Comparison of ENCODE assay signal across 17 cellular contexts in genomic region chr5:79875230-79875629, GRCh38.
A peak's percentile ranks its signal among the peaks of the same experiment; 100 is the strongest.
DNase-seq lines count a peak whose midpoint lies in the region; ATAC-seq, FAIRE-seq and TF ChIP-seq lines count a peak whose summit lies in the region.
"Had no signal": no experiment of that assay in that cellular context is flagged by ENCODE, and none has a peak within 500 bp of the region (broad histone marks: within the 10 kb centered on the region; RNA-seq: fewer than 3 reads in every experiment).

No MANE protein-coding gene starts in this region.

- H2BK5ac ChIP-seq in H9 (ENCODE audit: insufficient read length, low read length): no peak overlapping the region

- no peaks in the 10 kb centered on the region for H3K79me1 ChIP-seq in H9 (ENCODE audit: insufficient read depth, low read depth, low read length, poor library complexity, severe bottlenecking)

- H3K9me3 Mint-ChIP-seq in astrocyte (ENCODE audit: unreplicated experiment): peaks cover 4% of the 10 kb centered on the region
- H3K9me3 Mint-ChIP-seq in H9: peaks cover 0 to 3% of the 10 kb centered on the region in 2 experiments; a peak in 1 of 5 replicates
- H3K9me3 Mint-ChIP-seq: CD4-positive, alpha-beta T cell had no signal

- H3K9me3 ChIP-seq in astrocyte (ENCODE audit: insufficient read depth, low read depth, low read length) (no peaks in the 10 kb centered on the region), H9 (ENCODE audit: control insufficient read depth, low read depth, low read length) (no peaks in the 10 kb centered on the region)
- H3K9me3 ChIP-seq: BE2C, HAP-1 had no signal

- H3K4me1 ChIP-seq in astrocyte (ENCODE audit: insufficient read depth, low read length) (no peaks in the 10 kb centered on the region), H9 (ENCODE audit: insufficient read depth, low read length) (no peaks in the 10 kb centered on the region)
- H3K4me1 ChIP-seq: BE2C, HAP-1 had no signal

- H2AFZ ChIP-seq in astrocyte (ENCODE audit: low read depth, low read length): no peak overlapping the region
- no peak overlapping the region for H2AFZ ChIP-seq in H9 (ENCODE audit: low read length)
- H2AFZ ChIP-seq: PC-9 had no signal

- H2BK20ac ChIP-seq in H9 (ENCODE audit: low read depth, low read length, poor library complexity, severe bottlenecking): no peak overlapping the region

- H4K5ac ChIP-seq in H9 (ENCODE audit: insufficient read length, low read depth, low read length): no peak overlapping the region

- H3K36me3 Mint-ChIP-seq in astrocyte (ENCODE audit: low read depth, unreplicated experiment) (no peaks in the 10 kb centered on the region), H9 (ENCODE audit: insufficient read depth in 1 of 3, low read depth in 3 of 3) (no peaks in the 10 kb centered on the region)

- peaks cover 10% of the 10 kb centered on the region for H3K27me3 ChIP-seq in astrocyte (ENCODE audit: insufficient read depth, low read length)
- H3K27me3 ChIP-seq in H9 (ENCODE audit: insufficient read depth, low read length): no peaks in the 10 kb centered on the region

- WGBS in H9 (ENCODE audit: extremely low coverage, insufficient read length, low lambda C conversion rate): no CpG with 5 or more reads among the region's 10 CpGs

- H2AK5ac ChIP-seq in H9 (ENCODE audit: insufficient read length, low read length): no peak overlapping the region

- H4K20me1 ChIP-seq in astrocyte (ENCODE audit: insufficient read depth, low read length): no peaks in the 10 kb centered on the region
- H4K20me1 ChIP-seq in H9 (ENCODE audit: control insufficient read depth, insufficient read depth, insufficient read length): no peaks in the 10 kb centered on the region

- no peak overlapping the region for H3K23ac ChIP-seq in H9 (ENCODE audit: insufficient read length, low read depth, low read length)

- DNase-seq in astrocyte (ENCODE audit: low read depth) (peak; percentile 16), fibroblast of mammary gland (ENCODE audit: low read depth) (peak; percentile 45), left ventricle myocardium superior (peak; percentile 55), stromal cell of bone marrow (ENCODE audit: low read depth) (peak; percentile 56), H9 (no peak), NCI-H2107 (lab: John Stamatoyannopoulos, UW) (no peak)
- DNase-seq: BE2C; CD4-positive, alpha-beta T cell; MV-4-11; NCI-H1417 treated with DMSO at 0.1 percent for 48 hours; NCI-H2029; NCI-H2171 treated with DMSO at 0.1 percent for 48 hours; NCI-H774; PC-9 had no signal

- H4K8ac ChIP-seq in H9 (replicated peaks; ENCODE audit: insufficient read length, low read depth, low read length): no peak overlapping the region

- no peak overlapping the region for H3K27ac Mint-ChIP-seq in astrocyte (ENCODE audit: unreplicated experiment)
- H3K27ac Mint-ChIP-seq in H9: no peak overlapping the region
- H3K27ac Mint-ChIP-seq: CD4-positive, alpha-beta T cell had no signal

- H3K4me1 Mint-ChIP-seq in astrocyte (ENCODE audit: low read depth, unreplicated experiment) (peaks cover 15% of the 10 kb centered on the region), H9 (no peaks in the 10 kb centered on the region)

- no peak overlapping the region for H2BK120ac ChIP-seq in H9 (ENCODE audit: low read depth, low read length, poor library complexity, severe bottlenecking)

- H2BK12ac ChIP-seq in H9 (ENCODE audit: insufficient read length, low read depth, low read length): no peak overlapping the region

- peaks cover 9% of the 10 kb centered on the region for H3K27me3 Mint-ChIP-seq in astrocyte (ENCODE audit: low read depth, unreplicated experiment)
- peaks cover 1% of the 10 kb centered on the region for H3K27me3 Mint-ChIP-seq in H9 (ENCODE audit: low read depth)

- no peaks in the 10 kb centered on the region for H3K23me2 ChIP-seq in H9 (ENCODE audit: insufficient read length, low read depth, low read length, poor library complexity, severe bottlenecking)

- no peak overlapping the region for H4K91ac ChIP-seq in H9 (ENCODE audit: insufficient read length, low read depth, low read length)

- no peak overlapping the region for H3K56ac ChIP-seq in H9 (ENCODE audit: insufficient read length, low read depth, low read length)

- ATAC-seq in left ventricle myocardium superior (peak; percentile 72), HG02610 (IDR thresholded peaks at IDR 0.05; ENCODE audit: unreplicated experiment) (no peak)
- ATAC-seq: K562 had no signal

- no peak overlapping the region for H3K18ac ChIP-seq in H9 (ENCODE audit: insufficient read length, low read depth, low read length)

- H3K4me2 ChIP-seq in astrocyte (ENCODE audit: low read length): no peak overlapping the region
- H3K4me2 ChIP-seq in H9 (ENCODE audit: insufficient read depth, insufficient read length, low read length): no peak overlapping the region
- H3K4me2 ChIP-seq: PC-9 had no signal

- intact Hi-C loops in left ventricle myocardium superior (cut with micrococcal nuclease): no loop called here

- H3K14ac ChIP-seq in H9 (ENCODE audit: insufficient read depth, low read length): no peak overlapping the region

- no peak for FAIRE-seq in astrocyte (lab: Jason Lieb, UNC)
- FAIRE-seq: K562 had no signal

- H3K9ac ChIP-seq in astrocyte (ENCODE audit: low read length) (no peak overlapping the region), H9 (ENCODE audit: extremely low read depth, insufficient read length, low read length) (no peak overlapping the region)

- no peak overlapping the region for H3T11ph ChIP-seq in H9 (ENCODE audit: low read length)

- H2BK15ac ChIP-seq in H9 (ENCODE audit: low read depth, low read length): no peak overlapping the region

- H3K4ac ChIP-seq in H9 (ENCODE audit: low read depth, low read length): no peak overlapping the region

- H3K4me3 ChIP-seq in astrocyte (ENCODE audit: insufficient read depth, low read depth, low read length) (no peak overlapping the region), fibroblast of mammary gland (ENCODE audit: control insufficient read depth, low read depth, low read length) (no peak overlapping the region)
- H3K4me3 ChIP-seq: HAP-1, K562, PC-9 had no signal

- no peak overlapping the region for H3K27ac ChIP-seq in astrocyte (ENCODE audit: low read depth, low read length)
- no peak overlapping the region for H3K27ac ChIP-seq in H9 (ENCODE audit: insufficient read length, low read depth, low read length)
- H3K27ac ChIP-seq: PC-9 had no signal

- H3K79me2 ChIP-seq in astrocyte (ENCODE audit: insufficient read depth, low read length): no peaks in the 10 kb centered on the region
- H3K79me2 ChIP-seq in H9 (ENCODE audit: insufficient read depth, low read length): no peaks in the 10 kb centered on the region

- H3K4me3 Mint-ChIP-seq in astrocyte (ENCODE audit: unreplicated experiment) (no peak overlapping the region), H9 (no peak overlapping the region)
- H3K4me3 Mint-ChIP-seq: CD4-positive, alpha-beta T cell had no signal

- TF ChIP-seq CTCF in astrocyte (IDR thresholded peaks at IDR 0.05; ENCODE audit: insufficient read depth, low read depth, low read length) (no peak), fibroblast of mammary gland (conservative IDR thresholded peaks at IDR 0.05; ENCODE audit: control insufficient read depth, insufficient read depth, low read depth, low read length) (no peak), H9 (conservative IDR thresholded peaks at IDR 0.05) (no peak)

- no peaks in the 10 kb centered on the region for H3K36me3 ChIP-seq in astrocyte (ENCODE audit: insufficient read depth, low read length)
- H3K36me3 ChIP-seq: BE2C, HAP-1 had no signal

Comparison
In these comparisons a context has a peak if more than half of its experiments do, and no peak if none do; other contexts are left out.
1. DNase-seq: peak in astrocyte (single experiment), fibroblast of mammary gland (single experiment), left ventricle myocardium superior (single experiment) and stromal cell of bone marrow (single experiment); none in H9 (single experiment) and NCI-H2107 (single experiment).